1 cellular context compared by ENCODE assay signal in the genomic region with DNA sequence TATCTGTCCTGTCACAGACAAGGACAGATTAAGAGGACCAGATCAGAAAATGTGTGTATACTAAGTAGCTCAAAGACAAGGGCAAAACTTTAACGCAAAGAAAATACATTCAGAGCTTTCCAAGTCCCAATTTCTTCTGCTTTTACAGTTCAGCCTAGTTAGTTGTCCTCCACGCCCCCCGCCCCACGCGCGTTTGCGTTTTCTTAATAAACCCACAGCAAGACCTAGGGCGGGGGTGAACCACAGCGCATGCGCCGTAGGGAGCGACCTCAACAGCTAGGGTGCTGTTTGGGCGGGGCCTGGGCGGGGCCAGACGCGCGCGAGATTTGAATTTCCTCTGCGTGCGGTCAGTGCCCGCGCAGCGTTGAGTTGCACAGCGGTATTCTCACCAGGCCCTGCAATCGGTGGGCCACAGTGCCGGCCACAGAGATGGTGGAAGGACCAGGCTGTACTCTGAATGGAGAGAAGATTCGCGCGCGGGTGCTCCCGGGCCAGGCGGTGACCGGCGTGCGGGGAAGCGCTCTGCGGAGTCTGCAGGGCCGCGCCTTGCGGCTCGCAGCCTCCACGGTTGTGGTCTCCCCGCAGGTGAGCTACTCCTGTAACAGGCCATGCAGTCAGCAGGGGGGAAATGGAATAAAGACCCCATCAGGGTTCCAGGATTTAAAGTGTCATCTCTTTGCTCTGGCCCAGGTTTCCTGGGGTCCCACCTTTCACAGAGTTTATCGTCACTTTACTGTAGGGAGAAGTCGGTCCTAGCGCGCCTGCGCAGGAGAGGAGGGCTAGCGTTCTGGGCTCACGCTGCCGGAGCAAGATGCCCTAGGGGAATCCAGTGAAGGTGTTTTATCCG.
TF ChIP-seq lines count a peak whose summit lies in the region.

A gene with protein sequence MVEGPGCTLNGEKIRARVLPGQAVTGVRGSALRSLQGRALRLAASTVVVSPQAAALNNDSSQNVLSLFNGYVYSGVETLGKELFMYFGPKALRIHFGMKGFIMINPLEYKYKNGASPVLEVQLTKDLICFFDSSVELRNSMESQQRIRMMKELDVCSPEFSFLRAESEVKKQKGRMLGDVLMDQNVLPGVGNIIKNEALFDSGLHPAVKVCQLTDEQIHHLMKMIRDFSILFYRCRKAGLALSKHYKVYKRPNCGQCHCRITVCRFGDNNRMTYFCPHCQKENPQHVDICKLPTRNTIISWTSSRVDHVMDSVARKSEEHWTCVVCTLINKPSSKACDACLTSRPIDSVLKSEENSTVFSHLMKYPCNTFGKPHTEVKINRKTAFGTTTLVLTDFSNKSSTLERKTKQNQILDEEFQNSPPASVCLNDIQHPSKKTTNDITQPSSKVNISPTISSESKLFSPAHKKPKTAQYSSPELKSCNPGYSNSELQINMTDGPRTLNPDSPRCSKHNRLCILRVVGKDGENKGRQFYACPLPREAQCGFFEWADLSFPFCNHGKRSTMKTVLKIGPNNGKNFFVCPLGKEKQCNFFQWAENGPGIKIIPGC (plus strand): TSS at position 350 of the 847 bp plus-strand sequence. CDS start 80 bp downstream, at position 430.

TF ChIP-seq in HepG2, 621 proteins besides CTCF, POLR2A, EP300 and RAD21 (continued from another document and continues in another):
- TF ChIP-seq, protein P1, sequence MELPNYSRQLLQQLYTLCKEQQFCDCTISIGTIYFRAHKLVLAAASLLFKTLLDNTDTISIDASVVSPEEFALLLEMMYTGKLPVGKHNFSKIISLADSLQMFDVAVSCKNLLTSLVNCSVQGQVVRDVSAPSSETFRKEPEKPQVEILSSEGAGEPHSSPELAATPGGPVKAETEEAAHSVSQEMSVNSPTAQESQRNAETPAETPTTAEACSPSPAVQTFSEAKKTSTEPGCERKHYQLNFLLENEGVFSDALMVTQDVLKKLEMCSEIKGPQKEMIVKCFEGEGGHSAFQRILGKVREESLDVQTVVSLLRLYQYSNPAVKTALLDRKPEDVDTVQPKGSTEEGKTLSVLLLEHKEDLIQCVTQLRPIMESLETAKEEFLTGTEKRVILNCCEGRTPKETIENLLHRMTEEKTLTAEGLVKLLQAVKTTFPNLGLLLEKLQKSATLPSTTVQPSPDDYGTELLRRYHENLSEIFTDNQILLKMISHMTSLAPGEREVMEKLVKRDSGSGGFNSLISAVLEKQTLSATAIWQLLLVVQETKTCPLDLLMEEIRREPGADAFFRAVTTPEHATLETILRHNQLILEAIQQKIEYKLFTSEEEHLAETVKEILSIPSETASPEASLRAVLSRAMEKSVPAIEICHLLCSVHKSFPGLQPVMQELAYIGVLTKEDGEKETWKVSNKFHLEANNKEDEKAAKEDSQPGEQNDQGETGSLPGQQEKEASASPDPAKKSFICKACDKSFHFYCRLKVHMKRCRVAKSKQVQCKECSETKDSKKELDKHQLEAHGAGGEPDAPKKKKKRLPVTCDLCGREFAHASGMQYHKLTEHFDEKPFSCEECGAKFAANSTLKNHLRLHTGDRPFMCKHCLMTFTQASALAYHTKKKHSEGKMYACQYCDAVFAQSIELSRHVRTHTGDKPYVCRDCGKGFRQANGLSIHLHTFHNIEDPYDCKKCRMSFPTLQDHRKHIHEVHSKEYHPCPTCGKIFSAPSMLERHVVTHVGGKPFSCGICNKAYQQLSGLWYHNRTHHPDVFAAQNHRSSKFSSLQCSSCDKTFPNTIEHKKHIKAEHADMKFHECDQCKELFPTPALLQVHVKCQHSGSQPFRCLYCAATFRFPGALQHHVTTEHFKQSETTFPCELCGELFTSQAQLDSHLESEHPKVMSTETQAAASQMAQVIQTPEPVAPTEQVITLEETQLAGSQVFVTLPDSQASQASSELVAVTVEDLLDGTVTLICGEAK (IDR thresholded peaks at IDR 0.05), result no peak
- TF ChIP-seq, protein P1 (CRISPR knock-in tag; IDR thresholded peaks at IDR 0.05), result peak; percentile 41; the same call in 1 of the 2 replicates
- no peak for TF ChIP-seq ZNF331 (CRISPR knock-in tag; IDR thresholded peaks at IDR 0.05)
- TF ChIP-seq SOX6 (IDR thresholded peaks at IDR 0.05), result no peak
- TF ChIP-seq SOX6 (CRISPR knock-in tag; IDR thresholded peaks at IDR 0.05), result peak; percentile 29; the same call in 1 of the 2 replicates
- TF ChIP-seq ZNF530 (CRISPR knock-in tag; IDR thresholded peaks at IDR 0.05; ENCODE audit: low read depth), result no peak
- peak; percentile 90 for TF ChIP-seq GATAD1 (CRISPR knock-in tag; IDR thresholded peaks at IDR 0.05)
- TF ChIP-seq, protein P2, sequence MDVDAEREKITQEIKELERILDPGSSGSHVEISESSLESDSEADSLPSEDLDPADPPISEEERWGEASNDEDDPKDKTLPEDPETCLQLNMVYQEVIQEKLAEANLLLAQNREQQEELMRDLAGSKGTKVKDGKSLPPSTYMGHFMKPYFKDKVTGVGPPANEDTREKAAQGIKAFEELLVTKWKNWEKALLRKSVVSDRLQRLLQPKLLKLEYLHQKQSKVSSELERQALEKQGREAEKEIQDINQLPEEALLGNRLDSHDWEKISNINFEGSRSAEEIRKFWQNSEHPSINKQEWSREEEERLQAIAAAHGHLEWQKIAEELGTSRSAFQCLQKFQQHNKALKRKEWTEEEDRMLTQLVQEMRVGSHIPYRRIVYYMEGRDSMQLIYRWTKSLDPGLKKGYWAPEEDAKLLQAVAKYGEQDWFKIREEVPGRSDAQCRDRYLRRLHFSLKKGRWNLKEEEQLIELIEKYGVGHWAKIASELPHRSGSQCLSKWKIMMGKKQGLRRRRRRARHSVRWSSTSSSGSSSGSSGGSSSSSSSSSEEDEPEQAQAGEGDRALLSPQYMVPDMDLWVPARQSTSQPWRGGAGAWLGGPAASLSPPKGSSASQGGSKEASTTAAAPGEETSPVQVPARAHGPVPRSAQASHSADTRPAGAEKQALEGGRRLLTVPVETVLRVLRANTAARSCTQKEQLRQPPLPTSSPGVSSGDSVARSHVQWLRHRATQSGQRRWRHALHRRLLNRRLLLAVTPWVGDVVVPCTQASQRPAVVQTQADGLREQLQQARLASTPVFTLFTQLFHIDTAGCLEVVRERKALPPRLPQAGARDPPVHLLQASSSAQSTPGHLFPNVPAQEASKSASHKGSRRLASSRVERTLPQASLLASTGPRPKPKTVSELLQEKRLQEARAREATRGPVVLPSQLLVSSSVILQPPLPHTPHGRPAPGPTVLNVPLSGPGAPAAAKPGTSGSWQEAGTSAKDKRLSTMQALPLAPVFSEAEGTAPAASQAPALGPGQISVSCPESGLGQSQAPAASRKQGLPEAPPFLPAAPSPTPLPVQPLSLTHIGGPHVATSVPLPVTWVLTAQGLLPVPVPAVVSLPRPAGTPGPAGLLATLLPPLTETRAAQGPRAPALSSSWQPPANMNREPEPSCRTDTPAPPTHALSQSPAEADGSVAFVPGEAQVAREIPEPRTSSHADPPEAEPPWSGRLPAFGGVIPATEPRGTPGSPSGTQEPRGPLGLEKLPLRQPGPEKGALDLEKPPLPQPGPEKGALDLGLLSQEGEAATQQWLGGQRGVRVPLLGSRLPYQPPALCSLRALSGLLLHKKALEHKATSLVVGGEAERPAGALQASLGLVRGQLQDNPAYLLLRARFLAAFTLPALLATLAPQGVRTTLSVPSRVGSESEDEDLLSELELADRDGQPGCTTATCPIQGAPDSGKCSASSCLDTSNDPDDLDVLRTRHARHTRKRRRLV (CRISPR knock-in tag; IDR thresholded peaks at IDR 0.05), result 0 out of 2 replicates have a peak, but pooled peaks have one; percentile 66
- TF ChIP-seq ZNF484 (CRISPR knock-in tag; IDR thresholded peaks at IDR 0.05; ENCODE audit: borderline replicate concordance, low read depth), result no peak
- TF ChIP-seq, protein P3, sequence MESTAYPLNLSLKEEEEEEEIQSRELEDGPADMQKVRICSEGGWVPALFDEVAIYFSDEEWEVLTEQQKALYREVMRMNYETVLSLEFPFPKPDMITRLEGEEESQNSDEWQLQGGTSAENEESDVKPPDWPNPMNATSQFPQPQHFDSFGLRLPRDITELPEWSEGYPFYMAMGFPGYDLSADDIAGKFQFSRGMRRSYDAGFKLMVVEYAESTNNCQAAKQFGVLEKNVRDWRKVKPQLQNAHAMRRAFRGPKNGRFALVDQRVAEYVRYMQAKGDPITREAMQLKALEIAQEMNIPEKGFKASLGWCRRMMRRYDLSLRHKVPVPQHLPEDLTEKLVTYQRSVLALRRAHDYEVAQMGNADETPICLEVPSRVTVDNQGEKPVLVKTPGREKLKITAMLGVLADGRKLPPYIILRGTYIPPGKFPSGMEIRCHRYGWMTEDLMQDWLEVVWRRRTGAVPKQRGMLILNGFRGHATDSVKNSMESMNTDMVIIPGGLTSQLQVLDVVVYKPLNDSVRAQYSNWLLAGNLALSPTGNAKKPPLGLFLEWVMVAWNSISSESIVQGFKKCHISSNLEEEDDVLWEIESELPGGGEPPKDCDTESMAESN (CRISPR knock-in tag; conservative IDR thresholded peaks at IDR 0.05), result peak; percentile 82; the same call in 1 of the 2 replicates
- TF ChIP-seq, protein P4, sequence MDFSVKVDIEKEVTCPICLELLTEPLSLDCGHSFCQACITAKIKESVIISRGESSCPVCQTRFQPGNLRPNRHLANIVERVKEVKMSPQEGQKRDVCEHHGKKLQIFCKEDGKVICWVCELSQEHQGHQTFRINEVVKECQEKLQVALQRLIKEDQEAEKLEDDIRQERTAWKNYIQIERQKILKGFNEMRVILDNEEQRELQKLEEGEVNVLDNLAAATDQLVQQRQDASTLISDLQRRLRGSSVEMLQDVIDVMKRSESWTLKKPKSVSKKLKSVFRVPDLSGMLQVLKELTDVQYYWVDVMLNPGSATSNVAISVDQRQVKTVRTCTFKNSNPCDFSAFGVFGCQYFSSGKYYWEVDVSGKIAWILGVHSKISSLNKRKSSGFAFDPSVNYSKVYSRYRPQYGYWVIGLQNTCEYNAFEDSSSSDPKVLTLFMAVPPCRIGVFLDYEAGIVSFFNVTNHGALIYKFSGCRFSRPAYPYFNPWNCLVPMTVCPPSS (IDR thresholded peaks at IDR 0.05), result no peak
- TF ChIP-seq, protein P5, sequence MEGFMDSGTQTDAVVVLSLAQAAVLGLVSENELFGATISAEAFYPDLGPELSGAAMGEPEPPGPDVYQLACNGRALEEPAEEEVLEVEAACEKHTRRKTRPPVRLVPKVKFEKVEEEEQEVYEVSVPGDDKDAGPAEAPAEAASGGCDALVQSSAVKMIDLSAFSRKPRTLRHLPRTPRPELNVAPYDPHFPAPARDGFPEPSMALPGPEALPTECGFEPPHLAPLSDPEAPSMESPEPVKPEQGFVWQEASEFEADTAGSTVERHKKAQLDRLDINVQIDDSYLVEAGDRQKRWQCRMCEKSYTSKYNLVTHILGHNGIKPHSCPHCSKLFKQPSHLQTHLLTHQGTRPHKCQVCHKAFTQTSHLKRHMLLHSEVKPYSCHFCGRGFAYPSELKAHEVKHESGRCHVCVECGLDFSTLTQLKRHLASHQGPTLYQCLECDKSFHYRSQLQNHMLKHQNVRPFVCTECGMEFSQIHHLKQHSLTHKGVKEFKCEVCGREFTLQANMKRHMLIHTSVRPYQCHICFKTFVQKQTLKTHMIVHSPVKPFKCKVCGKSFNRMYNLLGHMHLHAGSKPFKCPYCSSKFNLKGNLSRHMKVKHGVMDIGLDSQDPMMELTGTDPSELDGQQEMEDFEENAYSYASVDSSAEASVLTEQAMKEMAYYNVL (CRISPR knock-in tag; IDR thresholded peaks at IDR 0.05; ENCODE audit: borderline replicate concordance), result no peak
- 0 out of 2 replicates have a peak, but pooled peaks have one; percentile 49 for TF ChIP-seq SAFB2 (CRISPR knock-in tag; IDR thresholded peaks at IDR 0.05; ENCODE audit: borderline replicate concordance, low read depth)
- peak; percentile 60; the same call in 1 of the 2 replicates for TF ChIP-seq PHF21A (CRISPR knock-in tag; IDR thresholded peaks at IDR 0.05)
- TF ChIP-seq AKAP8 (CRISPR knock-in tag; IDR thresholded peaks at IDR 0.05), result 0 out of 2 replicates have a peak, but pooled peaks have one; percentile 40
- TF ChIP-seq ZBTB38 (CRISPR knock-in tag; IDR thresholded peaks at IDR 0.05), result peak; percentile 74
- TF ChIP-seq, protein P6, sequence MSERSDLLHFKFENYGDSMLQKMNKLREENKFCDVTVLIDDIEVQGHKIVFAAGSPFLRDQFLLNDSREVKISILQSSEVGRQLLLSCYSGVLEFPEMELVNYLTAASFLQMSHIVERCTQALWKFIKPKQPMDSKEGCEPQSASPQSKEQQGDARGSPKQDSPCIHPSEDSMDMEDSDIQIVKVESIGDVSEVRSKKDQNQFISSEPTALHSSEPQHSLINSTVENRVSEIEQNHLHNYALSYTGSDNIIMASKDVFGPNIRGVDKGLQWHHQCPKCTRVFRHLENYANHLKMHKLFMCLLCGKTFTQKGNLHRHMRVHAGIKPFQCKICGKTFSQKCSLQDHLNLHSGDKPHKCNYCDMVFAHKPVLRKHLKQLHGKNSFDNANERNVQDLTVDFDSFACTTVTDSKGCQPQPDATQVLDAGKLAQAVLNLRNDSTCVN (CRISPR knock-in tag; IDR thresholded peaks at IDR 0.05; ENCODE audit: borderline replicate concordance), result peak; percentile 13; the same call in 1 of the 2 replicates
- TF ChIP-seq, protein P7, sequence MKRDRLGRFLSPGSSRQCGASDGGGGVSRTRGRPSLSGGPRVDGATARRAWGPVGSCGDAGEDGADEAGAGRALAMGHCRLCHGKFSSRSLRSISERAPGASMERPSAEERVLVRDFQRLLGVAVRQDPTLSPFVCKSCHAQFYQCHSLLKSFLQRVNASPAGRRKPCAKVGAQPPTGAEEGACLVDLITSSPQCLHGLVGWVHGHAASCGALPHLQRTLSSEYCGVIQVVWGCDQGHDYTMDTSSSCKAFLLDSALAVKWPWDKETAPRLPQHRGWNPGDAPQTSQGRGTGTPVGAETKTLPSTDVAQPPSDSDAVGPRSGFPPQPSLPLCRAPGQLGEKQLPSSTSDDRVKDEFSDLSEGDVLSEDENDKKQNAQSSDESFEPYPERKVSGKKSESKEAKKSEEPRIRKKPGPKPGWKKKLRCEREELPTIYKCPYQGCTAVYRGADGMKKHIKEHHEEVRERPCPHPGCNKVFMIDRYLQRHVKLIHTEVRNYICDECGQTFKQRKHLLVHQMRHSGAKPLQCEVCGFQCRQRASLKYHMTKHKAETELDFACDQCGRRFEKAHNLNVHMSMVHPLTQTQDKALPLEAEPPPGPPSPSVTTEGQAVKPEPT (CRISPR knock-in tag; IDR thresholded peaks at IDR 0.05; ENCODE audit: low read depth), result no peak
